ENCODE assay signal across 8 cellular contexts in genomic region chr6:158910484-158911075, GRCh38.
DNase-seq lines count a peak whose midpoint lies in the region; ATAC-seq and TF ChIP-seq lines count a peak whose summit lies in the region.

No MANE protein-coding gene starts in this region.

- peak overlapping the region; percentile 48 for H3K4me3 ChIP-seq in OCI-LY1 (ENCODE audit: low read depth, low read length, poor library complexity, severe bottlenecking)

- H2AFZ ChIP-seq in OCI-LY1 (ENCODE audit: low read length), result no peak overlapping the region

- peak overlapping the region; percentile 83 for H3K4me2 ChIP-seq in OCI-LY1 (ENCODE audit: low read length)

- H3K27ac ChIP-seq in OCI-LY1 (ENCODE audit: low read depth, low read length, poor library complexity, severe bottlenecking), result peak overlapping the region; percentile 97

- peak; percentile 20 for DNase-seq in DMS79 (lab: John Stamatoyannopoulos, UW)
- peak; percentile 81 for DNase-seq in iPS-NIHi11 (ENCODE audit: low spot score)
- no peak for DNase-seq in AG20443 (ENCODE audit: low spot score)
- DNase-seq in dermis blood vessel endothelial cell, result no peak
- DNase-seq in NCI-H146 (lab: John Stamatoyannopoulos, UW), result no peak

- no peaks in the 10 kb centered on the region for H3K27me3 ChIP-seq in OCI-LY1 (ENCODE audit: insufficient read depth, low read length)

- peaks cover 43% of the 10 kb centered on the region for H3K4me1 ChIP-seq in OCI-LY1 (ENCODE audit: insufficient read depth, low read length, severe bottlenecking)

- H3K9me3 ChIP-seq in OCI-LY1 (ENCODE audit: low read length), result peaks cover 6% of the 10 kb centered on the region

- no peaks in the 10 kb centered on the region for H3K79me2 ChIP-seq in OCI-LY1 (ENCODE audit: insufficient read depth, low read length)

- H3K36me3 ChIP-seq in OCI-LY1 (ENCODE audit: insufficient read depth, low read length), result no peaks in the 10 kb centered on the region

- peak; percentile 30; the same call in 1 of the 2 replicates for TF ChIP-seq CTCF in OCI-LY1 (IDR thresholded peaks at IDR 0.05; ENCODE audit: low read length)

- ATAC-seq in GM21576 (IDR thresholded peaks at IDR 0.05; ENCODE audit: unreplicated experiment), result peak; percentile 61
- no peak for ATAC-seq in HG03108 (IDR thresholded peaks at IDR 0.05; ENCODE audit: unreplicated experiment)

- no peaks in the 10 kb centered on the region; the same call in 1 of the 2 replicates for H3F3A ChIP-seq in OCI-LY1 (ENCODE audit: insufficient read depth, low read length)

- H4K20me1 ChIP-seq in OCI-LY1 (ENCODE audit: insufficient read depth, low read length), result no peaks in the 10 kb centered on the region

- H3K9me2 ChIP-seq in OCI-LY1 (ENCODE audit: low read depth, low read length), result no peaks in the 10 kb centered on the region

- H3K9ac ChIP-seq in OCI-LY1 (ENCODE audit: low read length), result peak overlapping the region; percentile 70

Comparison
In these comparisons a context has a peak if more than half of its experiments do, and no peak if none do; other contexts are left out.
1. DNase-seq: peak in DMS79 (single experiment) and iPS-NIHi11 (single experiment); none in AG20443 (single experiment), dermis blood vessel endothelial cell (single experiment) and NCI-H146 (single experiment).